20 cellular contexts compared by ENCODE assay signal in the genomic region with DNA sequence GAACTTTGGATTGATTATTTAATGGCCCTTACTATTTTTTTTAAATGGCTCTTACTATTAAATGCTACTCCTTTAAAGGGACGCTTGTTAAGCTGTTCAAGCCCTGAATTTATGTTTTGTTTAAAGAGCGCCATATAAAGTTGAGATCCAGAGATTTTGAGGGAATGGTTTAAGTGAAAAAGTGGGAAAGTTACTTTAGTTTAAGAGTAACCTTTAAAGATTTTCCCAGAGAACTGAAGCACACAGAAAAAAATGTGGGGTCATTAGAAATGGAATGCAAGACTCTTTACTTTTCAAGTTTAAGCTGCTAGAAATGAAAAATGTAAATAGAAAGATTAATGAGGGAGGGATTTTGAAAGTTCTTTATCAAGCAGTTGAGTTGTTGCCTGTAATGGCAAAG.
"Had no signal": no experiment of that assay in that cellular context is flagged by ENCODE, and none has a peak within 500 bp of the region (broad histone marks: within the 10 kb centered on the region; RNA-seq: fewer than 3 reads in every experiment).

No MANE protein-coding gene starts in this region.

- H3K27me3 ChIP-seq: colonic mucosa, ovary, right lobe of liver, stomach, thyroid gland had no signal

- H3K4me3 ChIP-seq: colonic mucosa, lung, ovary, right lobe of liver, stomach, thyroid gland had no signal

- DNase-seq: colonic mucosa; effector CD8-positive, alpha-beta T cell; endodermal cell; foreskin melanocyte; mesendoderm; naive thymus-derived CD8-positive, alpha-beta T cell; occipital lobe; ovary; retina; right lobe of liver; stimulated activated CD4-positive, alpha-beta T cell treated with anti-CD3 and anti-CD28 coated beads, Interleukin-2, amount 100 ng/mL, for 24 hours; stimulated activated CD4-positive, alpha-beta T cell treated with anti-CD3 and anti-CD28 coated beads, Interleukin-4, amount 100 ng/mL, for 24 hours; stimulated activated naive CD4-positive, alpha-beta T cell treated with Interleukin-2 at 50 U/mL for 16 hours; stomach; thyroid gland; trophoblast cell had no signal

- H3K4me1 ChIP-seq: colonic mucosa, right lobe of liver had no signal

- H3K36me3 ChIP-seq: colonic mucosa, ovary, right lobe of liver, stomach, thyroid gland had no signal

- ATAC-seq: esophagus mucosa; naive thymus-derived CD8-positive, alpha-beta T cell; right lobe of liver; stimulated activated effector memory CD8-positive, alpha-beta T cell treated with anti-CD3 and anti-CD28 coated beads, Interleukin-12 subunit alpha, Interleukin-12 subunit beta, amount 100 ng/mL, for 72 hours had no signal

- H3K27ac ChIP-seq: colonic mucosa, epithelial cell of prostate, ovary, right lobe of liver, stomach, thyroid gland had no signal

- H3K9me3 ChIP-seq: colonic mucosa, ovary, right lobe of liver, thyroid gland had no signal
